Comparison of ENCODE assay signal across 18 cellular contexts in genomic region chr7:6424702-6425072, GRCh38. TPM values are rescaled to one million over a fixed set of nuclear protein-coding genes. Genes with fewer than 3 reads are reported as not detected.
DNase-seq lines count a peak whose midpoint lies in the region; ATAC-seq and TF ChIP-seq lines count a peak whose summit lies in the region.
"Had no signal": no experiment of that assay in that cellular context is flagged by ENCODE, and none has a peak within 500 bp of the region (broad histone marks: within the 10 kb centered on the region; RNA-seq: fewer than 3 reads in every experiment).

No MANE protein-coding gene starts in this region.

- CTCF ChIA-PET in CD4-positive, alpha-beta T cell (lab: Charles Lee): no interaction called here
- CTCF ChIA-PET in RWPE1 (lab: Yijun Ruan, JAX): interaction anchor here (0.5 to 0.7 kb wide), 2 partner anchors 17 to 55 kb away, joined by 3 read pairs; no protein-coding TSS in a partner anchor

- POLR2A ChIA-PET in CD4-positive, alpha-beta T cell (lab: Charles Lee): no interaction called here
- POLR2A ChIA-PET in RWPE1 (lab: Yijun Ruan, JAX; ENCODE audit: low non-redundant PET): no interaction called here

- H3K4me1 ChIP-seq in left lung (peaks cover 0 to 38% of the 10 kb centered on the region in 2 donors), aorta (ENCODE audit: control insufficient read depth in 1 of 2, insufficient read depth in 2 of 2, low read length in 2 of 2) (no peaks in the 10 kb centered on the region)

- no peaks in the 10 kb centered on the region for H3K27me3 Mint-ChIP-seq in CD4-positive, alpha-beta T cell
- H3K27me3 Mint-ChIP-seq: activated CD4-positive, alpha-beta T cell treated with anti-CD3 and anti-CD28 coated beads, Interleukin-2, amount 10 ng/mL, durations not matched to agents 7 days and 5 days had no signal

- H3K9me3 Mint-ChIP-seq in CD4-positive, alpha-beta T cell: no peaks in the 10 kb centered on the region
- no peaks in the 10 kb centered on the region for H3K9me3 Mint-ChIP-seq in stimulated activated effector memory CD8-positive, alpha-beta T cell treated with anti-CD3 and anti-CD28 coated beads, Interleukin-12 subunit alpha, Interleukin-12 subunit beta, amount 100 ng/mL, for 72 hours
- H3K9me3 Mint-ChIP-seq: activated CD4-positive, alpha-beta T cell treated with anti-CD3 and anti-CD28 coated beads, Interleukin-2, amount 10 ng/mL, durations not matched to agents 7 days and 5 days had no signal

- H3K4me3 ChIP-seq in left lung (no peak overlapping the region), aorta (ENCODE audit: low read length in 2 of 2) (no peak overlapping the region)
- H3K4me3 ChIP-seq: coronary artery, GM12878, GM23248 had no signal

- no peaks in the 10 kb centered on the region for H3K9me3 ChIP-seq in CD4-positive, alpha-beta T cell (ENCODE audit: control insufficient read depth, low read length)
- H3K9me3 ChIP-seq in left lung: no peaks in the 10 kb centered on the region
- H3K9me3 ChIP-seq in aorta (ENCODE audit: control insufficient read depth, low read length): no peaks in the 10 kb centered on the region

- no peak for TF ChIP-seq CTCF in CD4-positive, alpha-beta T cell (IDR thresholded peaks at IDR 0.05)
- TF ChIP-seq CTCF in RWPE1 (conservative IDR thresholded peaks at IDR 0.05; ENCODE audit: low read depth): no peak
- no peak for TF ChIP-seq CTCF in left lung (IDR thresholded peaks at IDR 0.05)

- intact Hi-C loops in CD4-positive, alpha-beta T cell (cut with DNase I, micrococcal nuclease): loop anchor here in 1 of 2 experiments (5.0 kb wide), 1 partner anchor 32 kb away; no protein-coding TSS in a partner anchor
- intact Hi-C loops in left lung (cut with DNase I): no loop called here
- intact Hi-C loops in aorta (cut with DNase I): no loop called here

- H3K36me3 Mint-ChIP-seq in CD4-positive, alpha-beta T cell (ENCODE audit: low read depth): peaks cover 72% of the 10 kb centered on the region
- H3K36me3 Mint-ChIP-seq in stimulated activated effector memory CD8-positive, alpha-beta T cell treated with anti-CD3 and anti-CD28 coated beads, Interleukin-12 subunit alpha, Interleukin-12 subunit beta, amount 100 ng/mL, for 72 hours: peaks cover 65% of the 10 kb centered on the region

- no peak overlapping the region for H3K27ac ChIP-seq in CD4-positive, alpha-beta T cell (ENCODE audit: low read depth, low read length)
- H3K27ac ChIP-seq in RWPE1 (peak overlapping the region; percentile 58), left lung (peak overlapping the region; percentile 20 to 91), aorta (ENCODE audit: low read depth in 1 of 2, low read length in 2 of 2) (no peak overlapping the region)
- H3K27ac ChIP-seq: GM23248 had no signal

- H3K4me3 Mint-ChIP-seq in CD4-positive, alpha-beta T cell: no peak overlapping the region
- no peak overlapping the region for H3K4me3 Mint-ChIP-seq in stimulated activated effector memory CD8-positive, alpha-beta T cell treated with anti-CD3 and anti-CD28 coated beads, Interleukin-12 subunit alpha, Interleukin-12 subunit beta, amount 100 ng/mL, for 72 hours
- H3K4me3 Mint-ChIP-seq: activated CD4-positive, alpha-beta T cell treated with anti-CD3 and anti-CD28 coated beads, Interleukin-2, amount 10 ng/mL, durations not matched to agents 7 days and 5 days had no signal

- ATAC-seq in CD4-positive, alpha-beta T cell (ENCODE audit: poor library complexity): no peak
- ATAC-seq in left lung (no peak), aorta (ENCODE audit: low FRiP score) (no peak), HG02981 (IDR thresholded peaks at IDR 0.05; ENCODE audit: unreplicated experiment) (no peak), HG02759 (IDR thresholded peaks at IDR 0.05; ENCODE audit: unreplicated experiment) (no peak)
- no peak for ATAC-seq in stimulated activated effector memory CD8-positive, alpha-beta T cell treated with anti-CD3 and anti-CD28 coated beads, Interleukin-12 subunit alpha, Interleukin-12 subunit beta, amount 100 ng/mL, for 72 hours
- ATAC-seq: GM12878 had no signal

- H3K27ac Mint-ChIP-seq in CD4-positive, alpha-beta T cell: peak overlapping the region; percentile 90
- H3K27ac Mint-ChIP-seq in stimulated activated effector memory CD8-positive, alpha-beta T cell treated with anti-CD3 and anti-CD28 coated beads, Interleukin-12 subunit alpha, Interleukin-12 subunit beta, amount 100 ng/mL, for 72 hours: peak overlapping the region; percentile 73

- peaks cover 17% of the 10 kb centered on the region for H3K4me1 Mint-ChIP-seq in CD4-positive, alpha-beta T cell (ENCODE audit: low read depth)
- H3K4me1 Mint-ChIP-seq in stimulated activated effector memory CD8-positive, alpha-beta T cell treated with anti-CD3 and anti-CD28 coated beads, Interleukin-12 subunit alpha, Interleukin-12 subunit beta, amount 100 ng/mL, for 72 hours: peaks cover 11% of the 10 kb centered on the region

- H3K27me3 ChIP-seq in CD4-positive, alpha-beta T cell (ENCODE audit: control insufficient read depth, insufficient read depth, low read length): no peaks in the 10 kb centered on the region
- no peaks in the 10 kb centered on the region for H3K27me3 ChIP-seq in left lung
- H3K27me3 ChIP-seq in aorta (ENCODE audit: control insufficient read depth in 1 of 2, insufficient read depth in 2 of 2, low read length in 1 of 2): no peaks in the 10 kb centered on the region

- WGBS in aorta, 2 donors: 88 to 89% methylated on average over 12 of the region's 12 CpGs

- DNase-seq in CD4-positive, alpha-beta T cell: no peak
- DNase-seq in RWPE1 (ENCODE audit: low spot score): no peak
- DNase-seq in left lung: no peak
- DNase-seq in stimulated activated effector memory CD8-positive, alpha-beta T cell treated with anti-CD3 and anti-CD28 coated beads, Interleukin-12 subunit alpha, Interleukin-12 subunit beta, amount 100 ng/mL, for 72 hours (ENCODE audit: low spot score in 2 of 2): no peak
- DNase-seq in Ammon's horn (ENCODE audit: low spot score): no peak
- no peak for DNase-seq in aorta
- DNase-seq: activated CD4-positive, alpha-beta T cell treated with anti-CD3 and anti-CD28 coated beads, Interleukin-2, amount 10 ng/mL, durations not matched to agents 7 days and 5 days; activated CD8-positive, alpha-beta memory T cell treated with anti-CD3 and anti-CD28 coated beads, Interleukin-2, amount 50 U/mL, for 48 hours; activated naive CD4-positive, alpha-beta T cell treated with Interleukin-2 at 50 U/mL for 16 hours; GDM1; mesenchymal stem cell; NCI-H2081; NCI-H524 had no signal

- H3K36me3 ChIP-seq in left lung (peaks cover 0 to 93% of the 10 kb centered on the region in 2 donors), aorta (ENCODE audit: control insufficient read depth in 1 of 2, insufficient read depth in 2 of 2, low read length in 1 of 2) (peaks cover 0 to 1% of the 10 kb centered on the region in 2 donors)

RNA-seq across cellular contexts. Expression of gene DAGLB, which starts 23.1 kb away (rescaled TPM):
- total RNA-seq in CD4-positive, alpha-beta T cell: 10 to 100 TPM; 22.0 to 22.9 TPM
- total RNA-seq in left lung (10 to 100 TPM; 38.4 to 46.5 TPM), aorta (10 to 100 TPM; 15.5 to 19.7 TPM)
- 10 to 100 TPM in 1 of 2 donors, 1 to 10 TPM in 1; 3.6 to 18.0 TPM for polyA plus RNA-seq in aorta

RNA-seq across cellular contexts. Expression of gene RAC1, which starts 50.4 kb away (rescaled TPM):
- 10 to 100 TPM; 57.6 to 66.4 TPM for total RNA-seq in CD4-positive, alpha-beta T cell
- 100 to 1,000 TPM; 263 to 303 TPM for total RNA-seq in left lung
- 100 to 1,000 TPM; 216 to 217 TPM for total RNA-seq in aorta
- polyA plus RNA-seq in aorta: 100 to 1,000 TPM; 234 to 235 TPM

RNA-seq across cellular contexts. Expression of gene KDELR2, which starts 59.3 kb away (rescaled TPM):
- total RNA-seq in CD4-positive, alpha-beta T cell: 10 to 100 TPM; 29.6 to 29.7 TPM
- total RNA-seq in left lung (100 to 1,000 TPM; 214 to 240 TPM), aorta (100 to 1,000 TPM; 137 to 138 TPM)
- polyA plus RNA-seq in aorta: 100 to 1,000 TPM; 100 to 131 TPM

Comparison
In these comparisons a context has a peak if more than half of its experiments do, and no peak if none do; other contexts are left out.
1. H3K27ac ChIP-seq: peak in RWPE1 (single experiment) and left lung (2 of 2); none in CD4-positive, alpha-beta T cell (single experiment) and aorta (0 of 2).
2. RNA of gene KDELR2, which starts 59.3 kb away (total RNA-seq): 214 to 240 TPM in left lung and 137 to 138 TPM in aorta; 29.6 to 29.7 TPM in CD4-positive, alpha-beta T cell; every median in the first group is over 4 times any median in the second.